Comparison of ENCODE assay signal across 11 cellular contexts in genomic region chr6:136163260-136163659, GRCh38.
"Had no signal": no experiment of that assay in that cellular context is flagged by ENCODE, and none has a peak within 500 bp of the region (broad histone marks: within the 10 kb centered on the region; RNA-seq: fewer than 3 reads in every experiment).

No MANE protein-coding gene starts in this region.

- DNase-seq: GM23248, GOT3, H7, H9, HCEC 1CT, HFFc6 had no signal

- H3K36me3 ChIP-seq: HAP-1 had no signal

- FAIRE-seq: H1, H54 had no signal

- H3K4me3 ChIP-seq: GM23248, GM23338, HAP-1 had no signal

- H3K9ac ChIP-seq: GM23248 had no signal

- H3K9me3 ChIP-seq: HAP-1 had no signal

- H3K4me2 ChIP-seq: GM23338 had no signal

- H2AFZ ChIP-seq: GM23248, GM23338 had no signal

- ATAC-seq: GM23338, HCT116 had no signal

- H3K27ac ChIP-seq: GM23248 had no signal

- H3K4me1 ChIP-seq: HAP-1 had no signal
